In genomic region chr1:4268890-4269286, GRCh38 we compare ENCODE assay signal across 24 cellular contexts.
DNase-seq lines count a peak whose midpoint lies in the region; ATAC-seq, FAIRE-seq and TF ChIP-seq lines count a peak whose summit lies in the region.
"Had no signal": no experiment of that assay in that cellular context is flagged by ENCODE, and none has a peak within 500 bp of the region (broad histone marks: within the 10 kb centered on the region; RNA-seq: fewer than 3 reads in every experiment).

No MANE protein-coding gene starts in this region.

- no peak for TF ChIP-seq EP300 in HepG2 (IDR thresholded peaks at IDR 0.05; ENCODE audit: low read depth in 2 of 2, low read length in 2 of 2)
- no peak for TF ChIP-seq EP300 in HepG2 (CRISPR knock-in tag; IDR thresholded peaks at IDR 0.05; ENCODE audit: borderline replicate concordance)

- TF ChIP-seq RAD21 in HepG2 (CRISPR knock-in tag; IDR thresholded peaks at IDR 0.05), result no peak

- H4K20me1 ChIP-seq in HepG2 (ENCODE audit: insufficient read depth, low read length), result no peaks in the 10 kb centered on the region
- H4K20me1 ChIP-seq: BLaER1 had no signal

- H3K36me3 ChIP-seq in HepG2 (replicated peaks in 1 of 2; ENCODE audit: control insufficient read depth in 1 of 2, insufficient read depth in 2 of 2, low read length in 2 of 2) (no peaks in the 10 kb centered on the region), right lobe of liver (no peaks in the 10 kb centered on the region), SJCRH30 (no peaks in the 10 kb centered on the region)
- H3K36me3 ChIP-seq: BLaER1, HAP-1 had no signal

- DNase-seq in HepG2 (ENCODE audit: low spot score), result no peak
- no peak for DNase-seq in right lobe of liver
- peak; percentile 7 for DNase-seq in iPS-NIHi7 (ENCODE audit: extremely low spot score)
- no peak for DNase-seq in progenitor cell of endocrine pancreas (ENCODE audit: low spot score, unreplicated experiment)
- DNase-seq in NCI-H2081 treated with DMSO at 0.1 percent for 48 hours (lab: John Stamatoyannopoulos, UW), result no peak
- no peak for DNase-seq in SJCRH30
- DNase-seq in NCI-H1105 treated with DMSO at 0.1 percent for 48 hours (lab: John Stamatoyannopoulos, UW), result no peak
- DNase-seq: Caco-2; CD4-positive, CD25-positive, alpha-beta regulatory T cell; CD8-positive, alpha-beta T cell; DMS153; DND-41; GOT3; HFFc6 had no signal

- H3K27ac Mint-ChIP-seq in progenitor cell of endocrine pancreas, result no peak overlapping the region
- H3K27ac Mint-ChIP-seq: B cell; CD4-positive, CD25-positive, alpha-beta regulatory T cell; CD8-positive, alpha-beta T cell; HFFc6 had no signal

- H3K4me3 ChIP-seq in HepG2 (replicated peaks in 1 of 3; ENCODE audit: insufficient read depth in 1 of 3, low read depth in 2 of 3, low read length in 3 of 3) (no peak overlapping the region), right lobe of liver (no peak overlapping the region), SJCRH30 (no peak overlapping the region)
- H3K4me3 ChIP-seq: BLaER1, HAP-1 had no signal

- FAIRE-seq in HepG2 (lab: Jason Lieb, UNC), result no peak
- FAIRE-seq: A204.1, G401.6, GM12892, H54 had no signal

- POLR2A ChIA-PET in HepG2 (lab: Yijun Ruan, JAX), result interaction anchor here (1.9 kb wide), 1 partner anchor 11 kb away, joined by 6 read pairs; no protein-coding TSS in a partner anchor

- no peak for ATAC-seq in HepG2
- no peak for ATAC-seq in right lobe of liver
- no peak for ATAC-seq in GM21619 (IDR thresholded peaks at IDR 0.05; ENCODE audit: unreplicated experiment)
- ATAC-seq: CD8-positive, alpha-beta T cell had no signal

- no peak for TF ChIP-seq CTCF in HepG2 (CRISPR knock-in tag; IDR thresholded peaks at IDR 0.05)
- no peak for TF ChIP-seq CTCF in right lobe of liver (IDR thresholded peaks at IDR 0.05)
- peak; percentile 9 for TF ChIP-seq CTCF in progenitor cell of endocrine pancreas (IDR thresholded peaks at IDR 0.05; ENCODE audit: unreplicated experiment)

- no peaks in the 10 kb centered on the region for H3K36me3 Mint-ChIP-seq in progenitor cell of endocrine pancreas (ENCODE audit: insufficient read depth)
- H3K36me3 Mint-ChIP-seq: CD4-positive, CD25-positive, alpha-beta regulatory T cell; CD8-positive, alpha-beta T cell had no signal

- WGBS in HepG2 (ENCODE audit: low lambda C conversion rate), result 95% methylated on average over 8 of the region's 9 CpGs
- WGBS in right lobe of liver (ENCODE audit: insufficient coverage, low coverage, low lambda C conversion rate, missing lambda C conversion rate), result 80% methylated on average over 3 of the region's 9 CpGs

- peaks cover 100% of the 10 kb centered on the region for H3K4me1 ChIP-seq in HepG2 (ENCODE audit: insufficient read depth, low read length)
- no peaks in the 10 kb centered on the region for H3K4me1 ChIP-seq in right lobe of liver
- H3K4me1 ChIP-seq in SJCRH30, result no peaks in the 10 kb centered on the region
- H3K4me1 ChIP-seq: Caco-2, HAP-1 had no signal

- peak overlapping the region; percentile 96 for H3K27ac ChIP-seq in HepG2 (ENCODE audit: extremely low read length, insufficient read depth, low read length)
- H3K27ac ChIP-seq in right lobe of liver, result no peak overlapping the region
- H3K27ac ChIP-seq in SJCRH30, result no peak overlapping the region
- H3K27ac ChIP-seq: 22Rv1, BLaER1, C4-2B had no signal

- peak overlapping the region; percentile 83 for H3K9ac ChIP-seq in HepG2 (ENCODE audit: insufficient read depth, low read depth, low read length)
- H3K9ac ChIP-seq: BLaER1 had no signal

- TF ChIP-seq POLR2A in HepG2 (IDR thresholded peaks at IDR 0.05; ENCODE audit: insufficient read depth in 1 of 2, low read depth in 2 of 2, low read length in 2 of 2), result no peak
- TF ChIP-seq POLR2A in right lobe of liver (IDR thresholded peaks at IDR 0.05), result no peak

- H3K4me1 Mint-ChIP-seq in progenitor cell of endocrine pancreas (ENCODE audit: low read depth), result peaks cover 16% of the 10 kb centered on the region

- no peak overlapping the region for H3K4me3 Mint-ChIP-seq in progenitor cell of endocrine pancreas (ENCODE audit: low read depth)
- H3K4me3 Mint-ChIP-seq: B cell; CD4-positive, CD25-positive, alpha-beta regulatory T cell; CD8-positive, alpha-beta T cell; HFFc6 had no signal

- CTCF ChIA-PET in HepG2 (lab: Yijun Ruan, JAX; ENCODE audit: low intra/inter-chr PET ratio, low total read pairs), result no interaction called here

- intact Hi-C loops in HepG2 (cut with micrococcal nuclease; ENCODE audit: unreplicated experiment) (no loop called here), right lobe of liver (cut with DNase I) (no loop called here)

- H3K4me2 ChIP-seq in HepG2 (ENCODE audit: low read depth, low read length), result peak overlapping the region; percentile 76
- H3K4me2 ChIP-seq: BLaER1 had no signal

- H3K27me3 ChIP-seq in HepG2 (ENCODE audit: control insufficient read depth in 1 of 2, insufficient read depth in 2 of 2, low read length in 2 of 2) (no peaks in the 10 kb centered on the region), right lobe of liver (no peaks in the 10 kb centered on the region), SJCRH30 (peaks cover 4% of the 10 kb centered on the region; the same call in 1 of the 2 replicates)
- H3K27me3 ChIP-seq: BLaER1 had no signal

- H3K79me2 ChIP-seq in HepG2 (ENCODE audit: insufficient read depth, low read length), result no peaks in the 10 kb centered on the region

- in situ Hi-C loops in HepG2 (cut with HindIII; ENCODE audit: extremely low pct_ligation_motif_present, low pct_unique_long_range_greater_than_20kb), result no loop called here

- H3K9me3 ChIP-seq in HepG2 (ENCODE audit: low read length) (no peaks in the 10 kb centered on the region), right lobe of liver (no peaks in the 10 kb centered on the region), SJCRH30 (replicated peaks) (no peaks in the 10 kb centered on the region)
- H3K9me3 ChIP-seq: BLaER1, Caco-2, HAP-1 had no signal

- H2AFZ ChIP-seq in HepG2 (ENCODE audit: low read length), result no peak overlapping the region

- H3K9me3 Mint-ChIP-seq in progenitor cell of endocrine pancreas (ENCODE audit: low read depth), result no peaks in the 10 kb centered on the region
- H3K9me3 Mint-ChIP-seq: CD8-positive, alpha-beta T cell had no signal

- H3K27me3 Mint-ChIP-seq in progenitor cell of endocrine pancreas, result peaks cover 15% of the 10 kb centered on the region

- BruUV-seq in HepG2 (replicated peaks; lab: Mats Ljungman, UMichigan), result no TSS peak

TF ChIP-seq in HepG2, 621 proteins besides CTCF, POLR2A, EP300 and RAD21 (continues in another document):
- TF ChIP-seq SMAD3 (CRISPR knock-in tag; IDR thresholded peaks at IDR 0.05) (no peak), ZNF576 (CRISPR knock-in tag; IDR thresholded peaks at IDR 0.05) (no peak), REPIN1 (CRISPR knock-in tag; IDR thresholded peaks at IDR 0.05; ENCODE audit: borderline replicate concordance, low read depth) (no peak), CENPT (CRISPR knock-in tag; IDR thresholded peaks at IDR 0.05; ENCODE audit: low read depth) (no peak), PBX3 (CRISPR knock-in tag; IDR thresholded peaks at IDR 0.05; ENCODE audit: borderline replicate concordance) (no peak), PHF8 (CRISPR knock-in tag; IDR thresholded peaks at IDR 0.05) (no peak), FOXC1 (CRISPR knock-in tag; IDR thresholded peaks at IDR 0.05; ENCODE audit: borderline replicate concordance) (no peak), ZBTB34 (CRISPR knock-in tag; IDR thresholded peaks at IDR 0.05) (no peak), ZBTB38 (CRISPR knock-in tag; IDR thresholded peaks at IDR 0.05) (no peak), CSRNP1 (CRISPR knock-in tag; IDR thresholded peaks at IDR 0.05) (no peak), RBFOX2 (IDR thresholded peaks at IDR 0.05; ENCODE audit: low read depth, low read length) (peak; percentile 60), ARNT (IDR thresholded peaks at IDR 0.05) (no peak), IKZF1 (IDR thresholded peaks at IDR 0.05) (no peak)
